ENCODE assay signal across 8 cellular contexts in the genomic region with DNA sequence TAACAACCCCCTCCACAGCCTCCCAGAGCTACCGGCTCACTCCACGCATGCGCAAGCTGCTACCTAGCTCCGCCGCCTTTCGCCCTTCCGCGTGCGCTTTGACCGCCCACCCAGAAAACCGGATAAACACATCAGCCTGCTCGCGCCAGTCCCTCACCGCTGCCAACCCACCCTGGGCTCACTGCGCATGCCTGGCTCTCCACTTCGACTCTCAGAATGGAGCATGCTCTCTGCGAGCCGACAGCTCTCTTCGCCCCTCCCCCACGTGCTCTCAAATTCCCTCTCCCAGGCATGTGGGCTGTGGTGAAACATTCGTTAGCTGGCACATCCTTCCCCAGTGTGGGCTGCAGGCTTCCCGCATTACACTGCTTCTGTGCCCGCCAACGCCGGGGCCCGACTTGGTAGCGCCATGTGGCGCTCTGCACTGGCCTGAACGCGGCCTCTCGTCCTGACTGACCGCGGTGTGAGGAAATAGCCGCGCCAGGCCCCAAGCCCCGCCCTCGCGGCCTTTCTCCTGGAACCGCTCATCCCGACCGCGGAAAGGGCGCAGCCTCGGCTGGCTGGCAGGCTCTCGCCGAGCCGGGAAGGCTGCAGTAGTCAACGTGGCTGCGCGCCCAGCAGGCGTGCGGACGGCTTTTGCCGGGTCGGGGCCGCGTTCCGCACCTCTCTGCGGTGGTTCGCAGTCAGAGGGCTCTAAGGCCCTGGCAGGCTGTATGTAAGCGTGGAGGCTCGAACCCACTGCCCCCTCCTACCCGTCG. TPM values are rescaled to one million over a fixed set of nuclear protein-coding genes. Genes with fewer than 3 reads are reported as not detected.
DNase-seq lines count a peak whose midpoint lies in the region; ATAC-seq, FAIRE-seq and TF ChIP-seq lines count a peak whose summit lies in the region.

No MANE protein-coding gene starts in this region.

- H3K4ac ChIP-seq in H1 (replicated peaks; ENCODE audit: insufficient read length, low read depth, low read length) (peak overlapping the region; percentile 99), mesenchymal stem cell (ENCODE audit: low read depth in 1 of 2, low read length in 2 of 2) (peak overlapping the region; percentile 75 to 89)

- TF ChIP-seq EP300 in H1 (IDR thresholded peaks at IDR 0.05; ENCODE audit: borderline replicate concordance in 1 of 2, low read depth in 2 of 2, low read length in 2 of 2): no peak; a peak in 1 of 3 replicates

- H2BK120ac ChIP-seq in H1 (replicated peaks; ENCODE audit: low read depth, low read length) (peak overlapping the region; percentile 99), mesenchymal stem cell (ENCODE audit: low read depth, low read length) (peak overlapping the region; percentile 89)

- H4K5ac ChIP-seq in H1 (ENCODE audit: insufficient read length, low read depth, low read length): peak overlapping the region; percentile 97

- TF ChIP-seq POLR2A in H1 (IDR thresholded peaks at IDR 0.05; ENCODE audit: control extremely low read depth in 1 of 2, low read depth in 2 of 2, low read length in 2 of 2): peak; percentile 76 to 90; a peak in 2 of 3 replicates

- peak overlapping the region; percentile 99 for H3K56ac ChIP-seq in H1 (replicated peaks; ENCODE audit: insufficient read length, low read depth, low read length)

- H3K36me3 ChIP-seq in Caco-2 (ENCODE audit: control insufficient read depth, insufficient read depth, low read length) (no peaks in the 10 kb centered on the region), H1 (ENCODE audit: control insufficient read depth in 2 of 4, insufficient read depth in 4 of 4, low read length in 3 of 4) (no peaks in the 10 kb centered on the region), mesenchymal stem cell (ENCODE audit: control insufficient read depth in 1 of 2, insufficient read depth in 2 of 2, low read depth in 1 of 2, low read length in 2 of 2) (no peaks in the 10 kb centered on the region)

- H2BK15ac ChIP-seq in H1 (ENCODE audit: low read length) (peak overlapping the region; percentile 98; the same call in 1 of the 2 replicates), mesenchymal stem cell (ENCODE audit: low read depth, poor library complexity, severe bottlenecking) (peak overlapping the region; percentile 73)

- 1% methylated on average over 60 of the region's 64 CpGs; no CpG with 5 or more reads in 1 of the 2 experiments for WGBS in H1 (ENCODE audit: extremely low coverage in 1 of 2, insufficient coverage in 1 of 2, insufficient read length in 1 of 2, insufficient replicate concordance in 2 of 2, low coverage in 1 of 2, low lambda C conversion rate in 2 of 2, missing lambda C conversion rate in 1 of 2), 2 experiments
- WGBS in mesenchymal stem cell: under 1% methylated on average over 64 of the region's 64 CpGs

- CTCF ChIA-PET in Caco-2 (lab: Charles Lee) (interaction anchor here (0.6 to 1.9 kb wide), 7 partner anchors 9 to 556 kb away, joined by 3 to 14 read pairs (median 6); a partner anchor contains a TSS), H1 (lab: Charles Lee; ENCODE audit: partially characterized antibody) (interaction anchor here (0.6 to 1.1 kb wide), 2 partner anchors 16 to 80 kb away, joined by 3 read pairs; no protein-coding TSS in a partner anchor)
- CTCF ChIA-PET in activated CD8-positive, alpha-beta memory T cell treated with anti-CD3 and anti-CD28 coated beads, Interleukin-2, amount 10 ng/mL, durations not matched to agents 7 days and 5 days (lab: Charles Lee): interaction anchor here (0.6 to 2.5 kb wide), 11 partner anchors 9 to 665 kb away, joined by 3 to 23 read pairs (median 4); a partner anchor contains a TSS

- H3K4me3 ChIP-seq in Caco-2 (ENCODE audit: low read depth, low read length): peak overlapping the region; percentile 75
- peak overlapping the region; percentile 93 to 98 (median 94) for H3K4me3 ChIP-seq in H1 (ENCODE audit: extremely low read depth in 1 of 4, insufficient read depth in 2 of 4, low read depth in 3 of 4, low read length in 4 of 4)
- H3K4me3 ChIP-seq in mesenchymal stem cell (ENCODE audit: insufficient read depth in 1 of 2, low read depth in 1 of 2, low read length in 2 of 2): peak overlapping the region; percentile 95 to 96

- TF ChIP-seq RAD21 in H1 (IDR thresholded peaks at IDR 0.05 in 1 of 2, conservative IDR thresholded peaks at IDR 0.05 in 1 of 2; ENCODE audit: low read depth in 2 of 2, low read length in 2 of 2): 0 out of 4 replicates have a peak, but pooled peaks of 1 of the 2 experiments have one; percentile 4

- POLR2A ChIA-PET in Caco-2 (lab: Charles Lee): interaction anchor here (0.6 to 2.3 kb wide), 18 partner anchors 9 to 774 kb away, joined by 3 to 19 read pairs (median 5); a partner anchor contains a TSS
- POLR2A ChIA-PET in H1 (lab: Charles Lee; ENCODE audit: partially characterized antibody): interaction anchor here (0.6 to 6.6 kb wide), 32 partner anchors 9 to 1113 kb away, joined by 3 to 86 read pairs (median 4); a partner anchor contains a TSS

- H2AK5ac ChIP-seq in H1 (ENCODE audit: low read depth, low read length) (no peak overlapping the region), mesenchymal stem cell (ENCODE audit: low read length, severe bottlenecking) (no peak overlapping the region)

- peak; percentile 87 for FAIRE-seq in HTR-8/SVneo (lab: Jason Lieb, UNC)
- no peak for FAIRE-seq in H1 (lab: Jason Lieb, UNC)

- H3K4me1 ChIP-seq in Caco-2 (peaks cover 12% of the 10 kb centered on the region; the same call in 1 of the 2 replicates), H1 (replicated peaks in 1 of 4; ENCODE audit: control insufficient read depth in 3 of 4, insufficient read depth in 4 of 4, low read length in 3 of 4) (peaks cover 0 to 4% (median 0%) of the 10 kb centered on the region in 4 experiments; a peak in 1 of 7 replicates), mesenchymal stem cell (ENCODE audit: control insufficient read depth, insufficient read depth, low read depth, low read length) (peaks cover 5% of the 10 kb centered on the region)

- peak overlapping the region; percentile 97 for H3K27ac ChIP-seq in H1 (ENCODE audit: low read depth, low read length)
- peak overlapping the region; percentile 94 for H3K27ac ChIP-seq in mesenchymal stem cell (ENCODE audit: low read length, poor library complexity, severe bottlenecking)

- H4K8ac ChIP-seq in H1 (ENCODE audit: extremely low read depth, insufficient read depth, low read length) (peak overlapping the region; percentile 98), mesenchymal stem cell (ENCODE audit: low read length) (peak overlapping the region; percentile 95)

- no peaks in the 10 kb centered on the region for H3K9me3 Mint-ChIP-seq in Caco-2 (ENCODE audit: unreplicated experiment)
- H3K9me3 Mint-ChIP-seq in activated CD8-positive, alpha-beta memory T cell treated with anti-CD3 and anti-CD28 coated beads, Interleukin-2, amount 10 ng/mL, durations not matched to agents 7 days and 5 days (ENCODE audit: low read depth): no peaks in the 10 kb centered on the region

- H3K9me3 ChIP-seq in Caco-2 (no peaks in the 10 kb centered on the region), H1 (ENCODE audit: insufficient read depth in 2 of 2, low read depth in 1 of 2, low read length in 1 of 2) (no peaks in the 10 kb centered on the region; a peak in 1 of 4 replicates), mesenchymal stem cell (ENCODE audit: control insufficient read depth, low read length) (no peaks in the 10 kb centered on the region)

- peaks cover 23 to 37% of the 10 kb centered on the region in 2 experiments for H3K79me2 ChIP-seq in H1 (ENCODE audit: control insufficient read depth in 1 of 2, insufficient read depth in 2 of 2, low read length in 2 of 2)

- TF ChIP-seq CTCF in Caco-2 (IDR thresholded peaks at IDR 0.05; ENCODE audit: insufficient read depth in 1 of 2, low read depth in 1 of 2, low read length in 1 of 2, severe bottlenecking in 1 of 2, unreplicated experiment in 1 of 2) (no peak), H1 (IDR thresholded peaks at IDR 0.05; ENCODE audit: control extremely low read depth in 1 of 3, insufficient read depth in 1 of 3, low read depth in 1 of 3, low read length in 3 of 3) (no peak)

- H3K23me2 ChIP-seq in H1 (ENCODE audit: low read depth, low read length): peaks cover 10% of the 10 kb centered on the region; the same call in 1 of the 2 replicates

- no TSS peak for BruUV-seq in Caco-2 (replicated peaks; lab: Mats Ljungman, UMichigan)

- intact Hi-C loops in Caco-2 (cut with micrococcal nuclease; ENCODE audit: unreplicated experiment): loop anchor here (1.0 to 10.0 kb wide), 5 partner anchors 43 to 148 kb away; a partner anchor contains a TSS

- H3K23ac ChIP-seq in H1 (ENCODE audit: insufficient read length) (no peak overlapping the region), mesenchymal stem cell (ENCODE audit: low read length in 2 of 2) (peak overlapping the region in 1 of 2 experiments; percentile 81)

- H3K4me2 ChIP-seq in H1 (ENCODE audit: insufficient read depth in 1 of 2, low read depth in 2 of 2, low read length in 2 of 2) (peak overlapping the region; percentile 89 to 95), mesenchymal stem cell (ENCODE audit: low read length, poor library complexity, severe bottlenecking) (peak overlapping the region; percentile 87)

- no peaks in the 10 kb centered on the region for H3K27me3 Mint-ChIP-seq in Caco-2 (ENCODE audit: insufficient read depth, unreplicated experiment)
- H3K27me3 Mint-ChIP-seq in activated CD8-positive, alpha-beta memory T cell treated with anti-CD3 and anti-CD28 coated beads, Interleukin-2, amount 10 ng/mL, durations not matched to agents 7 days and 5 days: peaks cover 3% of the 10 kb centered on the region

- no peaks in the 10 kb centered on the region for H3K4me1 Mint-ChIP-seq in Caco-2 (ENCODE audit: low read depth, unreplicated experiment)
- peaks cover 20% of the 10 kb centered on the region for H3K4me1 Mint-ChIP-seq in activated CD8-positive, alpha-beta memory T cell treated with anti-CD3 and anti-CD28 coated beads, Interleukin-2, amount 10 ng/mL, durations not matched to agents 7 days and 5 days

- peak overlapping the region; percentile 98 for H3K27ac Mint-ChIP-seq in Caco-2 (ENCODE audit: unreplicated experiment)
- peak overlapping the region; percentile 98 for H3K27ac Mint-ChIP-seq in activated CD8-positive, alpha-beta memory T cell treated with anti-CD3 and anti-CD28 coated beads, Interleukin-2, amount 10 ng/mL, durations not matched to agents 7 days and 5 days

- no peak overlapping the region for H2BK20ac ChIP-seq in H1 (ENCODE audit: low read length)

- peaks cover 17 to 24% of the 10 kb centered on the region in 2 experiments for H4K20me1 ChIP-seq in H1 (replicated peaks in 1 of 2; ENCODE audit: control insufficient read depth in 1 of 2, insufficient read depth in 2 of 2, low read length in 2 of 2)

- H3K18ac ChIP-seq in H1 (ENCODE audit: extremely low read depth, low read length) (peak overlapping the region; percentile 98), mesenchymal stem cell (ENCODE audit: low read depth in 1 of 2, low read length in 2 of 2) (peak overlapping the region; percentile 99)

- DNase-seq in Caco-2 (peak; percentile 98 to 99), HTR-8/SVneo (ENCODE audit: insufficient read length, low spot score) (peak; percentile 99), NOMO-1 treated with DMSO at 0.1 percent for 48 hours (lab: John Stamatoyannopoulos, UW; ENCODE audit: unreplicated experiment) (peak; percentile 100), H1 (ENCODE audit: low read depth in 1 of 2, low spot score in 2 of 2) (peak; percentile 98), mesenchymal stem cell (peak; percentile 99)
- DNase-seq in activated CD8-positive, alpha-beta memory T cell treated with anti-CD3 and anti-CD28 coated beads, Interleukin-2, amount 10 ng/mL, durations not matched to agents 7 days and 5 days: peak; percentile 100
- peak; percentile 99 for DNase-seq in stimulated activated CD8-positive, alpha-beta memory T cell treated with anti-CD3 and anti-CD28 coated beads, Interleukin-12 subunit alpha, Interleukin-12 subunit beta, amount 100 ng/mL, for 24 hours (ENCODE audit: extremely low read depth)

- H2BK5ac ChIP-seq in H1 (ENCODE audit: low read depth, low read length) (peak overlapping the region; percentile 98), mesenchymal stem cell (ENCODE audit: low read depth, low read length, poor library complexity, severe bottlenecking) (peak overlapping the region; percentile 88)

- ATAC-seq in GM21381 (IDR thresholded peaks at IDR 0.05; ENCODE audit: unreplicated experiment): peak; percentile 59
- ATAC-seq in activated CD8-positive, alpha-beta memory T cell treated with anti-CD3 and anti-CD28 coated beads, Interleukin-2, amount 10 ng/mL, durations not matched to agents 7 days and 5 days: peak; percentile 79

- H3K9ac ChIP-seq in H1 (replicated peaks in 1 of 4; ENCODE audit: extremely low read depth in 1 of 4, low read depth in 3 of 4, low read length in 3 of 4): peak overlapping the region; percentile 68 to 96 (median 90)
- peak overlapping the region; percentile 98 for H3K9ac ChIP-seq in mesenchymal stem cell (ENCODE audit: low read length)

- H3K79me1 ChIP-seq in H1 (ENCODE audit: low read depth, low read length) (peaks cover 2% of the 10 kb centered on the region; the same call in 1 of the 2 replicates), mesenchymal stem cell (replicated peaks; ENCODE audit: low read length, poor library complexity, severe bottlenecking) (no peaks in the 10 kb centered on the region)

- no peaks in the 10 kb centered on the region for H3K27me3 ChIP-seq in Caco-2 (replicated peaks; ENCODE audit: control insufficient read depth, insufficient read depth, low read length)
- H3K27me3 ChIP-seq in H1 (replicated peaks in 1 of 4; ENCODE audit: control insufficient read depth in 3 of 4, extremely low read depth in 1 of 4, insufficient read depth in 3 of 4, low read length in 3 of 4): no peaks in the 10 kb centered on the region
- no peaks in the 10 kb centered on the region for H3K27me3 ChIP-seq in mesenchymal stem cell (ENCODE audit: control insufficient read depth in 1 of 2, insufficient read depth in 1 of 2, low read length in 2 of 2)

- H2BK12ac ChIP-seq in H1 (ENCODE audit: low read depth, low read length) (peak overlapping the region; percentile 99), mesenchymal stem cell (ENCODE audit: low read length in 2 of 2) (peak overlapping the region; percentile 38 to 94)

- H4K91ac ChIP-seq in H1 (replicated peaks; ENCODE audit: insufficient read length, low read length): peak overlapping the region; percentile 99
- H4K91ac ChIP-seq in mesenchymal stem cell (ENCODE audit: low read length): peak overlapping the region; percentile 97

- H3K36me3 Mint-ChIP-seq in Caco-2 (ENCODE audit: insufficient read depth, unreplicated experiment): peaks cover 40% of the 10 kb centered on the region
- peaks cover 41% of the 10 kb centered on the region for H3K36me3 Mint-ChIP-seq in activated CD8-positive, alpha-beta memory T cell treated with anti-CD3 and anti-CD28 coated beads, Interleukin-2, amount 10 ng/mL, durations not matched to agents 7 days and 5 days

- H3K14ac ChIP-seq in H1 (ENCODE audit: insufficient read length) (peak overlapping the region; percentile 81), mesenchymal stem cell (ENCODE audit: low read length in 2 of 2) (peak overlapping the region in 1 of 2 experiments; percentile 50)

- peak overlapping the region; percentile 86 for H3K4me3 Mint-ChIP-seq in Caco-2 (ENCODE audit: unreplicated experiment)
- H3K4me3 Mint-ChIP-seq in activated CD8-positive, alpha-beta memory T cell treated with anti-CD3 and anti-CD28 coated beads, Interleukin-2, amount 10 ng/mL, durations not matched to agents 7 days and 5 days: peak overlapping the region; percentile 98

- no peak overlapping the region for H2AFZ ChIP-seq in H1 (ENCODE audit: low read length)
- peak overlapping the region; percentile 75 for H2AFZ ChIP-seq in mesenchymal stem cell (ENCODE audit: low read depth, low read length)

RNA-seq across cellular contexts. Expression of a gene that starts 0.4 kb away (rescaled TPM):
- 28.0 and 28.5 TPM in 2 replicates for total RNA-seq in Caco-2 (2022)
- 10 to 100 TPM; 62.6 to 64.3 TPM for total RNA-seq in activated CD8-positive, alpha-beta memory T cell treated with anti-CD3 and anti-CD28 coated beads, Interleukin-2, amount 10 ng/mL, durations not matched to agents 7 days and 5 days
- 40.6 and 41.8 TPM in 2 replicates for total RNA-seq in H1 (2021; fragmentation: NEBNext Ultra II Directional; extraction: Animal tissue kit (Norgen Biotek cat#: 25700))
- polyA plus RNA-seq in H1 (2011; rRNA removed): 8.8 and 9.1 TPM in 2 replicates
- polyA plus RNA-seq in H1 (2011; cell fraction: cytosol; rRNA removed): 10.8 TPM
- polyA plus RNA-seq in H1 (2011; cell fraction: nucleus; rRNA removed): 6.3 TPM
- polyA plus RNA-seq in H1 (2012, experiment 1 of 2): 11.7 to 34.4 TPM (median 17.6 TPM) in 4 replicates
- polyA plus RNA-seq in H1 (2012, experiment 2 of 2): 2.2 TPM
- 17.7 TPM for polyA plus RNA-seq in H1 (2013, experiment 1 of 2)
- polyA plus RNA-seq in H1 (2013, experiment 2 of 2): 17.7 TPM
- polyA minus RNA-seq in H1 (2011; rRNA and poly(A)+ RNA removed): 19.0 and 32.2 TPM in 2 replicates
- 20.9 TPM for polyA minus RNA-seq in H1 (2011; cell fraction: cytosol; rRNA and poly(A)+ RNA removed)
- polyA minus RNA-seq in H1 (2011; cell fraction: nucleus; rRNA and poly(A)+ RNA removed): 16.8 TPM
- polyA plus RNA-seq in mesenchymal stem cell (2013, experiment 1 of 2): 10.3 TPM
- polyA plus RNA-seq in mesenchymal stem cell (2013, experiment 2 of 2): 9.6 TPM

RNA-seq across cellular contexts. Expression of a gene that starts 53.6 kb away (rescaled TPM):
- total RNA-seq in Caco-2 (2022): 39.7 and 45.5 TPM in 2 replicates
- total RNA-seq in activated CD8-positive, alpha-beta memory T cell treated with anti-CD3 and anti-CD28 coated beads, Interleukin-2, amount 10 ng/mL, durations not matched to agents 7 days and 5 days: 10 to 100 TPM; 34.5 to 39.2 TPM
- total RNA-seq in H1 (2021; fragmentation: NEBNext Ultra II Directional; extraction: Animal tissue kit (Norgen Biotek cat#: 25700)): 56.7 and 60.2 TPM in 2 replicates
- 60.8 and 84.4 TPM in 2 replicates for polyA plus RNA-seq in H1 (2011; rRNA removed)
- 82.6 TPM for polyA plus RNA-seq in H1 (2011; cell fraction: cytosol; rRNA removed)
- polyA plus RNA-seq in H1 (2011; cell fraction: nucleus; rRNA removed): 63.8 TPM
- 69.8 to 75.3 TPM (median 73.3 TPM) in 4 replicates for polyA plus RNA-seq in H1 (2012, experiment 1 of 2)
- 41.3 TPM for polyA plus RNA-seq in H1 (2012, experiment 2 of 2)
- 35.0 TPM for polyA plus RNA-seq in H1 (2013, experiment 1 of 2)
- polyA plus RNA-seq in H1 (2013, experiment 2 of 2): 35.0 TPM
- 112 and 123 TPM in 2 replicates for polyA minus RNA-seq in H1 (2011; rRNA and poly(A)+ RNA removed)
- polyA minus RNA-seq in H1 (2011; cell fraction: cytosol; rRNA and poly(A)+ RNA removed): 44.0 TPM
- 31.8 TPM for polyA minus RNA-seq in H1 (2011; cell fraction: nucleus; rRNA and poly(A)+ RNA removed)
- polyA plus RNA-seq in mesenchymal stem cell (2013, experiment 1 of 2): 23.4 TPM
- 23.2 TPM for polyA plus RNA-seq in mesenchymal stem cell (2013, experiment 2 of 2)

Comparison
In these comparisons a context has a peak if more than half of its experiments do, and no peak if none do; other contexts are left out.
1. Peak in every context shown above with its lines: DNase-seq, ATAC-seq, H3K4me3 ChIP-seq and H3K27ac ChIP-seq.